8 cellular contexts compared by ENCODE assay signal in genomic region chr21:33587792-33588484, GRCh38. TPM values are rescaled to one million over a fixed set of nuclear protein-coding genes. Genes with fewer than 3 reads are reported as not detected.
DNase-seq lines count a peak whose midpoint lies in the region; ATAC-seq and TF ChIP-seq lines count a peak whose summit lies in the region.

No MANE protein-coding gene starts in this region.

- H3K36me3 ChIP-seq in transverse colon: no peaks in the 10 kb centered on the region

- in situ Hi-C loops in transverse colon (cut with MboI; ENCODE audit: low pct_ligation_motif_present in 1 of 4, low pct_unique_long_range_greater_than_20kb in 1 of 4, low sequenced_read_pairs in 3 of 4): no loop called here

- H3K4me3 ChIP-seq in HL-60 (replicated peaks; ENCODE audit: insufficient read depth, low read length) (peak overlapping the region; percentile 74), epithelial cell of esophagus (ENCODE audit: low read length) (peak overlapping the region; percentile 84), mononuclear cell (ENCODE audit: low read length) (peak overlapping the region; percentile 90), transverse colon (peak overlapping the region; percentile 74 to 85 (median 80))

- H3K27me3 ChIP-seq in HL-60 (ENCODE audit: insufficient read depth, poor library complexity, severe bottlenecking) (no peaks in the 10 kb centered on the region), mononuclear cell (ENCODE audit: insufficient read depth, low read length) (no peaks in the 10 kb centered on the region), transverse colon (no peaks in the 10 kb centered on the region)

- DNase-seq in NCI-H82 (lab: John Stamatoyannopoulos, UW) (peak; percentile 63), NCI-H82 treated with DMSO at 0.1 percent for 48 hours (lab: John Stamatoyannopoulos, UW; ENCODE audit: unreplicated experiment) (no peak), HL-60 (ENCODE audit: low read depth in 1 of 2, low spot score in 1 of 2) (peak in 1 of 2 experiments; percentile 30), epithelial cell of esophagus (ENCODE audit: low read depth) (peak; percentile 29), transverse colon (peak; percentile 41)

- TF ChIP-seq EP300 in transverse colon (IDR thresholded peaks at IDR 0.05; ENCODE audit: low read depth): no peak

- H3K4me3 Mint-ChIP-seq in T-helper 1 cell treated with Interleukin-12 subunit alpha and Interleukin-12 subunit beta and Interleukin-4 antibody, amounts not matched to agents 30 μg/mL and 1 μg/mL, for 36 hours: peak overlapping the region; percentile 92

- no peaks in the 10 kb centered on the region for H3K27me3 Mint-ChIP-seq in T-helper 1 cell treated with Interleukin-12 subunit alpha and Interleukin-12 subunit beta and Interleukin-4 antibody, amounts not matched to agents 30 μg/mL and 1 μg/mL, for 36 hours (ENCODE audit: low read depth)

- peaks cover 6% of the 10 kb centered on the region for H3K36me3 Mint-ChIP-seq in T-helper 1 cell treated with Interleukin-12 subunit alpha and Interleukin-12 subunit beta and Interleukin-4 antibody, amounts not matched to agents 30 μg/mL and 1 μg/mL, for 36 hours (ENCODE audit: low read depth)

- no peak for TF ChIP-seq POLR2A in transverse colon (IDR thresholded peaks at IDR 0.05)

- no peaks in the 10 kb centered on the region for H3K9me3 Mint-ChIP-seq in T-helper 1 cell treated with Interleukin-12 subunit alpha and Interleukin-12 subunit beta and Interleukin-4 antibody, amounts not matched to agents 30 μg/mL and 1 μg/mL, for 36 hours

- H3K27ac ChIP-seq in HL-60 (replicated peaks) (peak overlapping the region; percentile 54), transverse colon (peak overlapping the region; percentile 88 to 93 (median 90))

- intact Hi-C loops in transverse colon (cut with DNase I; ENCODE audit: low total_unique reads): no loop called here

- WGBS in transverse colon (ENCODE audit: low coverage in 1 of 2), 2 donors: 0 to 1% methylated on average over 8 to 34 of the region's 57 CpGs

- TF ChIP-seq CTCF in HL-60 (IDR thresholded peaks at IDR 0.05; ENCODE audit: insufficient read depth, low read length): no peak
- TF ChIP-seq CTCF in epithelial cell of esophagus (IDR thresholded peaks at IDR 0.05; ENCODE audit: insufficient read depth, low read depth, low read length, missing control alignments): no peak
- no peak for TF ChIP-seq CTCF in transverse colon (IDR thresholded peaks at IDR 0.05)

- peaks cover 23% of the 10 kb centered on the region for H3K4me1 Mint-ChIP-seq in T-helper 1 cell treated with Interleukin-12 subunit alpha and Interleukin-12 subunit beta and Interleukin-4 antibody, amounts not matched to agents 30 μg/mL and 1 μg/mL, for 36 hours (ENCODE audit: low read depth)

- H3K4me1 ChIP-seq in mononuclear cell (ENCODE audit: insufficient read depth, low read length) (peaks cover 13% of the 10 kb centered on the region), transverse colon (peaks cover 0 to 15% (median 7%) of the 10 kb centered on the region in 4 donors)

- H3K9me3 ChIP-seq in mononuclear cell (ENCODE audit: low read depth, low read length) (no peaks in the 10 kb centered on the region), transverse colon (no peaks in the 10 kb centered on the region)

- H3K27ac Mint-ChIP-seq in T-helper 1 cell treated with Interleukin-12 subunit alpha and Interleukin-12 subunit beta and Interleukin-4 antibody, amounts not matched to agents 30 μg/mL and 1 μg/mL, for 36 hours: peak overlapping the region; percentile 76

- peak; percentile 31 for ATAC-seq in GM19463 (IDR thresholded peaks at IDR 0.05; ENCODE audit: unreplicated experiment)

RNA-seq across cellular contexts. Expression of gene DONSON, which starts 0.5 kb away (rescaled TPM):
- total RNA-seq in mononuclear cell (7.5 TPM), transverse colon (1 to 10 TPM; 1.8 to 6.5 (median 3.5) TPM)

RNA-seq across cellular contexts. Expression of gene SON, which starts 45.1 kb away (rescaled TPM):
- total RNA-seq in mononuclear cell: 310 TPM
- 100 to 1,000 TPM; 183 to 465 (median 223) TPM for total RNA-seq in transverse colon

RNA-seq across cellular contexts. Expression of gene GART, which starts 46.0 kb away (rescaled TPM):
- total RNA-seq in mononuclear cell (25.5 TPM), transverse colon (100 to 1,000 TPM in 1 of 4 donors, 10 to 100 TPM in 3; 23.9 to 123 (median 68.5) TPM)

RNA-seq across cellular contexts. Expression of gene CRYZL1, which starts 53.6 kb away (rescaled TPM):
- 16.1 TPM for total RNA-seq in mononuclear cell
- total RNA-seq in transverse colon: 10 to 100 TPM; 27.7 to 58.9 (median 43.6) TPM

RNA-seq across cellular contexts. Expression of gene ITSN1, which starts 54.4 kb away (rescaled TPM):
- total RNA-seq in mononuclear cell (2.1 TPM), transverse colon (100 to 1,000 TPM in 1 of 4 donors, 10 to 100 TPM in 3; 37.0 to 123 (median 61.1) TPM)
